ENCODE assay signal across 13 cellular contexts in genomic region chr12:130163461-130164215, GRCh38. TPM values are rescaled to one million over a fixed set of nuclear protein-coding genes. Genes with fewer than 3 reads are reported as not detected.
DNase-seq lines count a peak whose midpoint lies in the region; ATAC-seq and TF ChIP-seq lines count a peak whose summit lies in the region.
"Had no signal": no experiment of that assay in that cellular context is flagged by ENCODE, and none has a peak within 500 bp of the region (broad histone marks: within the 10 kb centered on the region; RNA-seq: fewer than 3 reads in every experiment).

No MANE protein-coding gene starts in this region.

- H3K27ac Mint-ChIP-seq in stimulated activated naive CD8-positive, alpha-beta T cell treated with anti-CD3 and anti-CD28 coated beads, Interleukin-15, amount 100 ng/mL, for 72 hours = no peak overlapping the region
- H3K27ac Mint-ChIP-seq in endothelial cell (ENCODE audit: unreplicated experiment) = no peak overlapping the region
- no peak overlapping the region for H3K27ac Mint-ChIP-seq in neural crest cell (ENCODE audit: unreplicated experiment)
- H3K27ac Mint-ChIP-seq in stimulated activated effector memory CD8-positive, alpha-beta T cell treated with anti-CD3 and anti-CD28 coated beads, Interleukin-12 subunit alpha, Interleukin-12 subunit beta, amount 100 ng/mL, for 72 hours = no peak overlapping the region

- peak overlapping the region; percentile 42 to 69 for H3K4me3 Mint-ChIP-seq in stimulated activated naive CD8-positive, alpha-beta T cell treated with anti-CD3 and anti-CD28 coated beads, Interleukin-15, amount 100 ng/mL, for 72 hours
- H3K4me3 Mint-ChIP-seq in endothelial cell (ENCODE audit: unreplicated experiment) (peak overlapping the region; percentile 21), neural crest cell (peak overlapping the region; percentile 88)
- no peak overlapping the region for H3K4me3 Mint-ChIP-seq in stimulated activated effector memory CD8-positive, alpha-beta T cell treated with anti-CD3 and anti-CD28 coated beads, Interleukin-12 subunit alpha, Interleukin-12 subunit beta, amount 100 ng/mL, for 72 hours

- peaks cover 25% of the 10 kb centered on the region for H3K4me1 Mint-ChIP-seq in stimulated activated naive CD8-positive, alpha-beta T cell treated with anti-CD3 and anti-CD28 coated beads, Interleukin-15, amount 100 ng/mL, for 72 hours
- H3K4me1 Mint-ChIP-seq in endothelial cell (ENCODE audit: unreplicated experiment) (no peaks in the 10 kb centered on the region), neural crest cell (peaks cover 32% of the 10 kb centered on the region)
- H3K4me1 Mint-ChIP-seq in stimulated activated effector memory CD8-positive, alpha-beta T cell treated with anti-CD3 and anti-CD28 coated beads, Interleukin-12 subunit alpha, Interleukin-12 subunit beta, amount 100 ng/mL, for 72 hours = no peaks in the 10 kb centered on the region

- H3K27me3 Mint-ChIP-seq in stimulated activated naive CD8-positive, alpha-beta T cell treated with anti-CD3 and anti-CD28 coated beads, Interleukin-15, amount 100 ng/mL, for 72 hours = peaks cover 59% of the 10 kb centered on the region
- H3K27me3 Mint-ChIP-seq in endothelial cell (ENCODE audit: unreplicated experiment) = peaks cover 14% of the 10 kb centered on the region
- H3K27me3 Mint-ChIP-seq in neural crest cell (ENCODE audit: low read depth) = peaks cover 67% of the 10 kb centered on the region

- DNase-seq in stimulated activated naive CD8-positive, alpha-beta T cell treated with anti-CD3 and anti-CD28 coated beads, Interleukin-15, amount 100 ng/mL, for 72 hours = no peak
- DNase-seq in stimulated activated naive CD8-positive, alpha-beta T cell treated with anti-CD3 and anti-CD28 coated beads, Interleukin-15, Interleukin-2, amounts not matched to agents 100 U/mL and 50 U/mL, for 24 hours = no peak
- no peak for DNase-seq in endothelial cell (ENCODE audit: low spot score)
- no peak for DNase-seq in neural crest cell (ENCODE audit: low read depth, low spot score)
- no peak for DNase-seq in stimulated activated effector memory CD8-positive, alpha-beta T cell treated with anti-CD3 and anti-CD28 coated beads, Interleukin-12 subunit alpha, Interleukin-12 subunit beta, amount 100 ng/mL, for 72 hours (ENCODE audit: low spot score in 2 of 2)
- DNase-seq: amniotic stem cell, colonic mucosa, HCEC 1CT, WERI-Rb-1 had no signal

- TF ChIP-seq CTCF in endothelial cell (IDR thresholded peaks at IDR 0.05; ENCODE audit: unreplicated experiment) (no peak), neural crest cell (conservative IDR thresholded peaks at IDR 0.05) (no peak)

- H3K36me3 Mint-ChIP-seq in endothelial cell (ENCODE audit: low read depth, unreplicated experiment) (peaks cover 6% of the 10 kb centered on the region), neural crest cell (ENCODE audit: low read depth) (no peaks in the 10 kb centered on the region)
- H3K36me3 Mint-ChIP-seq in stimulated activated effector memory CD8-positive, alpha-beta T cell treated with anti-CD3 and anti-CD28 coated beads, Interleukin-12 subunit alpha, Interleukin-12 subunit beta, amount 100 ng/mL, for 72 hours = no peaks in the 10 kb centered on the region

- H3K9me3 Mint-ChIP-seq in stimulated activated naive CD8-positive, alpha-beta T cell treated with anti-CD3 and anti-CD28 coated beads, Interleukin-15, amount 100 ng/mL, for 72 hours = no peaks in the 10 kb centered on the region
- peaks cover 37% of the 10 kb centered on the region for H3K9me3 Mint-ChIP-seq in endothelial cell (ENCODE audit: unreplicated experiment)
- no peaks in the 10 kb centered on the region for H3K9me3 Mint-ChIP-seq in neural crest cell
- no peaks in the 10 kb centered on the region for H3K9me3 Mint-ChIP-seq in stimulated activated effector memory CD8-positive, alpha-beta T cell treated with anti-CD3 and anti-CD28 coated beads, Interleukin-12 subunit alpha, Interleukin-12 subunit beta, amount 100 ng/mL, for 72 hours

- ATAC-seq in stimulated activated naive CD8-positive, alpha-beta T cell treated with anti-CD3 and anti-CD28 coated beads, Interleukin-15, amount 100 ng/mL, for 72 hours = no peak
- ATAC-seq in stimulated activated naive CD8-positive, alpha-beta T cell treated with anti-CD3 and anti-CD28 coated beads, Interleukin-15, Interleukin-2, amounts not matched to agents 100 U/mL and 50 U/mL, for 24 hours = no peak
- no peak for ATAC-seq in SK-N-SH treated with all-trans-retinoic acid at 6 μM for 48 hours
- ATAC-seq in HG03095 (IDR thresholded peaks at IDR 0.05; ENCODE audit: unreplicated experiment) = no peak
- no peak for ATAC-seq in HG03439 (IDR thresholded peaks at IDR 0.05; ENCODE audit: unreplicated experiment)
- no peak for ATAC-seq in stimulated activated effector memory CD8-positive, alpha-beta T cell treated with anti-CD3 and anti-CD28 coated beads, Interleukin-12 subunit alpha, Interleukin-12 subunit beta, amount 100 ng/mL, for 72 hours

TF ChIP-seq in SK-N-SH treated with all-trans-retinoic acid at 6 μM for 48 hours, 23 proteins besides CTCF, POLR2A, EP300 and RAD21:
- TF ChIP-seq ZFP3 (CRISPR knock-in tag; IDR thresholded peaks at IDR 0.05) = no peak
- TF ChIP-seq CREB5 (CRISPR knock-in tag; IDR thresholded peaks at IDR 0.05; ENCODE audit: low read depth) = no peak

RNA-seq across cellular contexts. Expression of gene FZD10, which starts 1.4 kb away (rescaled TPM):
- total RNA-seq in endothelial cell (ENCODE audit: unreplicated experiment) (not detected), neural crest cell (14.2 and 15.5 TPM in 2 replicates)
- total RNA-seq: SK-MEL-5 had no signal

Comparison
In these comparisons a context has a peak if more than half of its experiments do, and no peak if none do; other contexts are left out.
1. RNA of gene FZD10, which starts 1.4 kb away (total RNA-seq): 14.2 to 15.5 TPM in neural crest cell; not detected in endothelial cell (single experiment); every median in the first group is over 10 times any median in the second.